In genomic region chr7:41470081-41470480, GRCh38 we compare ENCODE assay signal across 20 cellular contexts.
DNase-seq lines count a peak whose midpoint lies in the region; ATAC-seq and TF ChIP-seq lines count a peak whose summit lies in the region.
"Had no signal": no experiment of that assay in that cellular context is flagged by ENCODE, and none has a peak within 500 bp of the region (broad histone marks: within the 10 kb centered on the region; RNA-seq: fewer than 3 reads in every experiment).

No MANE protein-coding gene starts in this region.

- no peaks in the 10 kb centered on the region for H3K4me1 Mint-ChIP-seq in activated CD4-positive, alpha-beta T cell treated with anti-CD3 and anti-CD28 coated beads, Interleukin-2, amount 10 ng/mL, durations not matched to agents 24 days and 14 days
- H3K4me1 Mint-ChIP-seq in WTC11: peaks cover 15% of the 10 kb centered on the region
- no peaks in the 10 kb centered on the region for H3K4me1 Mint-ChIP-seq in activated T-helper 1 cell treated with anti-CD3 and anti-CD28 coated beads, Interleukin-12 subunit alpha, Interleukin-12 subunit beta, Interleukin-2, Interleukin-4 antibody, amounts not matched to agents 30 ng/mL and 10 ng/mL and 1 ng/mL, durations not matched to agents 14 hours and 24 hours and 36 hours (ENCODE audit: low read depth)
- H3K4me1 Mint-ChIP-seq in activated naive CD8-positive, alpha-beta T cell treated with anti-CD3 and anti-CD28 coated beads, Interleukin-2, amount 50 U/mL, for 24 hours: no peaks in the 10 kb centered on the region
- H3K4me1 Mint-ChIP-seq: CD4-positive, CD25-positive, alpha-beta regulatory T cell had no signal

- ATAC-seq in WTC11 (peak; percentile 52; the same call in 1 of the 2 replicates), GM18861 (IDR thresholded peaks at IDR 0.05; ENCODE audit: unreplicated experiment) (no peak)
- ATAC-seq in activated naive CD8-positive, alpha-beta T cell treated with anti-CD3 and anti-CD28 coated beads, Interleukin-2, amount 50 U/mL, for 24 hours: no peak
- ATAC-seq: CD8-positive, alpha-beta T cell had no signal

- H3K4me2 ChIP-seq in mesenchymal stem cell (ENCODE audit: low read length, poor library complexity, severe bottlenecking): no peak overlapping the region
- H3K4me2 ChIP-seq: BLaER1 had no signal

- H3K36me3 ChIP-seq in mesenchymal stem cell (ENCODE audit: control insufficient read depth in 1 of 2, insufficient read depth in 2 of 2, low read depth in 1 of 2, low read length in 2 of 2) (no peaks in the 10 kb centered on the region), tibial artery (no peaks in the 10 kb centered on the region)
- H3K36me3 ChIP-seq: BLaER1, HAP-1 had no signal

- H3K79me1 ChIP-seq in mesenchymal stem cell (replicated peaks; ENCODE audit: low read length, poor library complexity, severe bottlenecking): no peaks in the 10 kb centered on the region

- no peak overlapping the region for H2BK12ac ChIP-seq in mesenchymal stem cell (ENCODE audit: low read length in 2 of 2)

- H3K4me1 ChIP-seq in mesenchymal stem cell (ENCODE audit: control insufficient read depth, insufficient read depth, low read depth, low read length) (peaks cover 2% of the 10 kb centered on the region), tibial artery (peaks cover 0 to 16% (median 8%) of the 10 kb centered on the region in 4 donors)
- H3K4me1 ChIP-seq: BLaER1, HAP-1 had no signal

- H4K91ac ChIP-seq in mesenchymal stem cell (ENCODE audit: low read length): no peak overlapping the region

- no peaks in the 10 kb centered on the region for H3K36me3 Mint-ChIP-seq in activated CD4-positive, alpha-beta T cell treated with anti-CD3 and anti-CD28 coated beads, Interleukin-2, amount 10 ng/mL, durations not matched to agents 24 days and 14 days (ENCODE audit: low read depth)
- H3K36me3 Mint-ChIP-seq in WTC11: no peaks in the 10 kb centered on the region
- H3K36me3 Mint-ChIP-seq in activated T-helper 1 cell treated with anti-CD3 and anti-CD28 coated beads, Interleukin-12 subunit alpha, Interleukin-12 subunit beta, Interleukin-2, Interleukin-4 antibody, amounts not matched to agents 30 ng/mL and 10 ng/mL and 1 ng/mL, durations not matched to agents 14 hours and 24 hours and 36 hours (ENCODE audit: low read depth): no peaks in the 10 kb centered on the region
- no peaks in the 10 kb centered on the region for H3K36me3 Mint-ChIP-seq in activated naive CD8-positive, alpha-beta T cell treated with anti-CD3 and anti-CD28 coated beads, Interleukin-2, amount 50 U/mL, for 24 hours (ENCODE audit: low read depth)
- H3K36me3 Mint-ChIP-seq: CD4-positive, CD25-positive, alpha-beta regulatory T cell; CD8-positive, alpha-beta T cell had no signal

- no peak overlapping the region for H3K27ac Mint-ChIP-seq in activated CD4-positive, alpha-beta T cell treated with anti-CD3 and anti-CD28 coated beads, Interleukin-2, amount 10 ng/mL, durations not matched to agents 24 days and 14 days
- H3K27ac Mint-ChIP-seq in WTC11: no peak overlapping the region
- no peak overlapping the region for H3K27ac Mint-ChIP-seq in activated T-helper 1 cell treated with anti-CD3 and anti-CD28 coated beads, Interleukin-12 subunit alpha, Interleukin-12 subunit beta, Interleukin-2, Interleukin-4 antibody, amounts not matched to agents 30 ng/mL and 10 ng/mL and 1 ng/mL, durations not matched to agents 14 hours and 24 hours and 36 hours
- no peak overlapping the region for H3K27ac Mint-ChIP-seq in activated naive CD8-positive, alpha-beta T cell treated with anti-CD3 and anti-CD28 coated beads, Interleukin-2, amount 50 U/mL, for 24 hours
- H3K27ac Mint-ChIP-seq: B cell; CD4-positive, CD25-positive, alpha-beta regulatory T cell; CD8-positive, alpha-beta T cell; HFFc6 had no signal

- WGBS in mesenchymal stem cell: 93% methylated on average over 4 of the region's 5 CpGs

- no peak for TF ChIP-seq CTCF in WTC11 (IDR thresholded peaks at IDR 0.05)
- no peak for TF ChIP-seq CTCF in tibial artery (IDR thresholded peaks at IDR 0.05)

- H3K9ac ChIP-seq in mesenchymal stem cell (ENCODE audit: low read length): no peak overlapping the region
- H3K9ac ChIP-seq: BLaER1 had no signal

- H3K14ac ChIP-seq in mesenchymal stem cell (ENCODE audit: low read length in 2 of 2): no peak overlapping the region

- H3K9me3 Mint-ChIP-seq in activated CD4-positive, alpha-beta T cell treated with anti-CD3 and anti-CD28 coated beads, Interleukin-2, amount 10 ng/mL, durations not matched to agents 24 days and 14 days: no peaks in the 10 kb centered on the region
- H3K9me3 Mint-ChIP-seq in WTC11: no peaks in the 10 kb centered on the region
- peaks cover 3% of the 10 kb centered on the region for H3K9me3 Mint-ChIP-seq in activated T-helper 1 cell treated with anti-CD3 and anti-CD28 coated beads, Interleukin-12 subunit alpha, Interleukin-12 subunit beta, Interleukin-2, Interleukin-4 antibody, amounts not matched to agents 30 ng/mL and 10 ng/mL and 1 ng/mL, durations not matched to agents 14 hours and 24 hours and 36 hours
- H3K9me3 Mint-ChIP-seq in activated naive CD8-positive, alpha-beta T cell treated with anti-CD3 and anti-CD28 coated beads, Interleukin-2, amount 50 U/mL, for 24 hours: no peaks in the 10 kb centered on the region
- H3K9me3 Mint-ChIP-seq: CD8-positive, alpha-beta T cell; HFFc6 had no signal

- no peak overlapping the region for H3K4me3 Mint-ChIP-seq in activated CD4-positive, alpha-beta T cell treated with anti-CD3 and anti-CD28 coated beads, Interleukin-2, amount 10 ng/mL, durations not matched to agents 24 days and 14 days
- no peak overlapping the region for H3K4me3 Mint-ChIP-seq in WTC11
- no peak overlapping the region for H3K4me3 Mint-ChIP-seq in activated T-helper 1 cell treated with anti-CD3 and anti-CD28 coated beads, Interleukin-12 subunit alpha, Interleukin-12 subunit beta, Interleukin-2, Interleukin-4 antibody, amounts not matched to agents 30 ng/mL and 10 ng/mL and 1 ng/mL, durations not matched to agents 14 hours and 24 hours and 36 hours
- H3K4me3 Mint-ChIP-seq in activated naive CD8-positive, alpha-beta T cell treated with anti-CD3 and anti-CD28 coated beads, Interleukin-2, amount 50 U/mL, for 24 hours: no peak overlapping the region
- H3K4me3 Mint-ChIP-seq: B cell; CD4-positive, CD25-positive, alpha-beta regulatory T cell; CD8-positive, alpha-beta T cell; HFFc6 had no signal

- H2AFZ ChIP-seq in mesenchymal stem cell (ENCODE audit: low read depth, low read length): no peak overlapping the region

- no peak overlapping the region for H3K4me3 ChIP-seq in mesenchymal stem cell (ENCODE audit: insufficient read depth in 1 of 2, low read depth in 1 of 2, low read length in 2 of 2)
- no peak overlapping the region for H3K4me3 ChIP-seq in tibial artery
- H3K4me3 ChIP-seq: BLaER1, HAP-1 had no signal

- CTCF ChIA-PET in WTC11 (lab: Charles Lee): interaction anchor here (0.6 to 1.6 kb wide), 2 partner anchors 19 to 235 kb away, joined by 4 to 5 read pairs; no protein-coding TSS in a partner anchor

- H3K9me3 ChIP-seq in mesenchymal stem cell (ENCODE audit: control insufficient read depth, low read length) (no peaks in the 10 kb centered on the region), tibial artery (no peaks in the 10 kb centered on the region)
- H3K9me3 ChIP-seq: BLaER1, HAP-1 had no signal

- H2BK5ac ChIP-seq in mesenchymal stem cell (ENCODE audit: low read depth, low read length, poor library complexity, severe bottlenecking): peak overlapping the region; percentile 3

- H2BK15ac ChIP-seq in mesenchymal stem cell (ENCODE audit: low read depth, poor library complexity, severe bottlenecking): no peak overlapping the region

- no peak overlapping the region for H2BK120ac ChIP-seq in mesenchymal stem cell (ENCODE audit: low read depth, low read length)

- H3K27me3 ChIP-seq in mesenchymal stem cell (ENCODE audit: control insufficient read depth in 1 of 2, insufficient read depth in 1 of 2, low read length in 2 of 2) (no peaks in the 10 kb centered on the region), tibial artery (no peaks in the 10 kb centered on the region)
- H3K27me3 ChIP-seq: BLaER1 had no signal

- H3K4ac ChIP-seq in mesenchymal stem cell (ENCODE audit: low read depth in 1 of 2, low read length in 2 of 2): no peak overlapping the region

- intact Hi-C loops in activated CD4-positive, alpha-beta T cell treated with anti-CD3 and anti-CD28 coated beads, Interleukin-2, amount 10 ng/mL, durations not matched to agents 24 days and 14 days (cut with micrococcal nuclease): no loop called here
- intact Hi-C loops in activated T-helper 1 cell treated with anti-CD3 and anti-CD28 coated beads, Interleukin-12 subunit alpha, Interleukin-12 subunit beta, Interleukin-2, Interleukin-4 antibody, amounts not matched to agents 30 ng/mL and 10 ng/mL and 1 ng/mL, durations not matched to agents 14 hours and 24 hours and 36 hours (cut with micrococcal nuclease): no loop called here
- intact Hi-C loops in tibial artery (cut with DNase I; ENCODE audit: low total_unique reads): no loop called here

- no peak overlapping the region for H3K18ac ChIP-seq in mesenchymal stem cell (ENCODE audit: low read depth in 1 of 2, low read length in 2 of 2)

- POLR2A ChIA-PET in WTC11 (lab: Charles Lee): no interaction called here

- no peak overlapping the region for H2AK5ac ChIP-seq in mesenchymal stem cell (ENCODE audit: low read length, severe bottlenecking)

- no peak overlapping the region for H4K8ac ChIP-seq in mesenchymal stem cell (ENCODE audit: low read length)

- H3K27ac ChIP-seq in mesenchymal stem cell (ENCODE audit: low read length, poor library complexity, severe bottlenecking) (no peak overlapping the region), tibial artery (no peak overlapping the region)
- H3K27ac ChIP-seq: 22Rv1, BLaER1, C4-2B had no signal

- no peaks in the 10 kb centered on the region for H3K27me3 Mint-ChIP-seq in activated CD4-positive, alpha-beta T cell treated with anti-CD3 and anti-CD28 coated beads, Interleukin-2, amount 10 ng/mL, durations not matched to agents 24 days and 14 days
- H3K27me3 Mint-ChIP-seq in WTC11 (ENCODE audit: low read depth): no peaks in the 10 kb centered on the region
- H3K27me3 Mint-ChIP-seq in activated T-helper 1 cell treated with anti-CD3 and anti-CD28 coated beads, Interleukin-12 subunit alpha, Interleukin-12 subunit beta, Interleukin-2, Interleukin-4 antibody, amounts not matched to agents 30 ng/mL and 10 ng/mL and 1 ng/mL, durations not matched to agents 14 hours and 24 hours and 36 hours (ENCODE audit: insufficient read depth): peaks cover 2% of the 10 kb centered on the region
- peaks cover 2% of the 10 kb centered on the region for H3K27me3 Mint-ChIP-seq in activated naive CD8-positive, alpha-beta T cell treated with anti-CD3 and anti-CD28 coated beads, Interleukin-2, amount 50 U/mL, for 24 hours
- H3K27me3 Mint-ChIP-seq: CD4-positive, CD25-positive, alpha-beta regulatory T cell had no signal

- peak; percentile 17 for DNase-seq in activated CD4-positive, alpha-beta T cell treated with anti-CD3 and anti-CD28 coated beads, Interleukin-2, amount 10 ng/mL, durations not matched to agents 24 days and 14 days
- DNase-seq in activated CD4-positive, alpha-beta T cell treated with anti-CD3 and anti-CD28 coated beads, Interleukin-2, amount 50 U/mL, for 4 hours: no peak
- DNase-seq in WTC11 (ENCODE audit: low spot score) (no peak), mesenchymal stem cell (no peak), tibial artery (no peak)
- DNase-seq in activated T-helper 1 cell treated with anti-CD3 and anti-CD28 coated beads, Interleukin-12 subunit alpha, Interleukin-12 subunit beta, Interleukin-2, Interleukin-4 antibody, amounts not matched to agents 30 ng/mL and 10 ng/mL and 1 ng/mL, durations not matched to agents 14 hours and 24 hours and 36 hours (ENCODE audit: low spot score): no peak
- DNase-seq in activated naive CD8-positive, alpha-beta T cell treated with anti-CD3 and anti-CD28 coated beads, Interleukin-2, amount 50 U/mL, for 24 hours: no peak
- DNase-seq: CD4-positive, CD25-positive, alpha-beta regulatory T cell; CD8-positive, alpha-beta T cell; DMS 273 treated with DMSO at 0.1 percent for 48 hours; DMS79; EL; GDM1; HFFc6 had no signal

- no peak overlapping the region for H3K23ac ChIP-seq in mesenchymal stem cell (ENCODE audit: low read length in 2 of 2)
